In the genomic region with DNA sequence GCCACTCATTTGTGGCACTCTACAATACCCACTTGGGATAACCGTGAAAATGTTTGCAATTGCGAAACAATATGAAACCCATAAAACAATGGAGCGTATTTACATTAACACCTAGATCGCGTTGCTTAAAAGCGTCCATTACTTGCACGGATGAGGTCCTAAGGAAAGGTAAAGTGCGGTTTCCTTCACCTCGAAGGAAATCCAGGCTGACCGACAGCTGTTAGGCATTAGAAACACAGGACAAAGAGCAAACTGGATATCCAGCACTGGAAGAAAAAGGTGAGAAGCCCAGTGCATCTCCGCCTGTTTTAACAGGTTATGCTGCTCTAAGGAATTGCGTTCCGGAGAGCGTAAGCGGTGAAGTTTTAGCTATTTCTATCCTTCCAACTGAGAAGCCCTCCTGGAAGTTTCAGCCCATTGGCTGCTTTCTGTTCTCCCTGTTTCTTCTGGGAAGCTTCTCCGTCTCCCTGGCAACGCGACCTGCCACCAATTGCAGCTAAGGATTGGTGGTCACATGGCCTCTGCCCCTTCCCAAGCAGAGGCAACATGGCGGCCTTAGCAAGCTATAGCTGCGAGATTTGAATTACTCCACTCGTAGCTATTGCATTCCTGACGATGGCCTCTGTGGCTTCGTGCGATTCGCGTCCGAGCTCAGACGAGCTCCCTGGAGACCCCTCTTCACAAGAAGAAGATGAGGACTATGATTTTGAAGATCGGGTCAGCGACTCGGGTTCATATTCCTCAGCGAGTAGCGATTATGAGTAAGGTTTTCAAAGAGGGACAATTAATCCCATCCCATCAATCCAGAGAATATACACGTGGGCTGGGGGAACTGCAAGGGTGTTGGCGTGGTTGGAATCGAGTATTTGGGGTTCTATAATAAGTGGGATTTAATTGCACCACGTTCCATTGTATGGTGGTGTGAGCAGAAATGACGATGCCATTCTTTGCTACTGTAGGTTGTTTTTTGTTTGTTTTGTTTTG, we compare ENCODE assay signal across 8 cellular contexts. TPM values are rescaled to one million over a fixed set of nuclear protein-coding genes. Genes with fewer than 3 reads are reported as not detected.
DNase-seq lines count a peak whose midpoint lies in the region; ATAC-seq and TF ChIP-seq lines count a peak whose summit lies in the region.

Gene INTU (plus strand): TSS at position 538 of the 984 bp plus-strand sequence. CDS start 78 bp downstream, at position 616.

- H3K36me3 ChIP-seq in RWPE2 (ENCODE audit: low read depth) (no peaks in the 10 kb centered on the region), iPS DF 6.9 (ENCODE audit: control insufficient read depth, insufficient read depth, low read length) (no peaks in the 10 kb centered on the region)

- ATAC-seq in GM21825 (IDR thresholded peaks at IDR 0.05; ENCODE audit: unreplicated experiment) = peak; percentile 99
- peak; percentile 99 for ATAC-seq in RWPE2 (ENCODE audit: low read depth)

- intact Hi-C loops in MCF 10A (cut with micrococcal nuclease) = loop anchor here (5.0 kb wide), 1 partner anchor 65 kb away; no protein-coding TSS in a partner anchor

- WGBS in iPS DF 6.9 (ENCODE audit: insufficient coverage, insufficient read length) = no CpG with 5 or more reads among the region's 38 CpGs

- H3K4me3 Mint-ChIP-seq in MCF 10A (ENCODE audit: unreplicated experiment) = peak within 1 kb of the TSS; percentile 96

- no peaks in the 10 kb centered on the region for H3K27me3 Mint-ChIP-seq in MCF 10A (ENCODE audit: insufficient read depth, unreplicated experiment)

- DNase-seq in ELF-1 (ENCODE audit: low read depth, low spot score) = peak; percentile 97
- DNase-seq in RWPE2 (ENCODE audit: low spot score) = peak; percentile 96
- peak; percentile 97 for DNase-seq in MCF 10A (ENCODE audit: unreplicated experiment)
- DNase-seq in iPS DF 6.9 (ENCODE audit: low read depth, low spot score) = peak; percentile 71
- DNase-seq in putamen (ENCODE audit: low spot score) = peak; percentile 96
- DNase-seq in activated effector memory CD4-positive, alpha-beta T cell treated with Interleukin-2 at 50 U/mL for 16 hours = no peak

- H3K9me3 ChIP-seq in RWPE2 (ENCODE audit: severe bottlenecking) = no peaks in the 10 kb centered on the region
- no peaks in the 10 kb centered on the region for H3K9me3 ChIP-seq in iPS DF 6.9 (ENCODE audit: control insufficient read depth, insufficient read depth, low read length)

- POLR2A ChIA-PET in MCF 10A (lab: Yijun Ruan, JAX) = interaction anchor here (0.8 to 4.4 kb wide), 20 partner anchors 10 to 333 kb away, joined by 3 to 39 read pairs (median 8); partner anchors contain the start of genes ABHD18, HSPA4L and MFSD8

- H3K4me3 ChIP-seq in RWPE2 (ENCODE audit: severe bottlenecking) (peak within 1 kb of the TSS; percentile 49), iPS DF 6.9 (ENCODE audit: low read length) (peak within 1 kb of the TSS; percentile 95)

- H3K27ac Mint-ChIP-seq in MCF 10A (ENCODE audit: low read depth, unreplicated experiment) = peak within 1 kb of the TSS; percentile 97

- TF ChIP-seq CTCF in RWPE2 (IDR thresholded peaks at IDR 0.05; ENCODE audit: poor library complexity, severe bottlenecking) (no peak), MCF 10A (IDR thresholded peaks at IDR 0.05; ENCODE audit: unreplicated experiment) (no peak)

- H3K9me3 Mint-ChIP-seq in MCF 10A (ENCODE audit: unreplicated experiment) = no peaks in the 10 kb centered on the region

- H3K4me1 Mint-ChIP-seq in MCF 10A (ENCODE audit: insufficient read depth, unreplicated experiment) = peaks cover 7% of the 10 kb centered on the region

- no peak for TF ChIP-seq EP300 in Ishikawa (IDR thresholded peaks at IDR 0.05; ENCODE audit: borderline replicate concordance)

- CTCF ChIA-PET in MCF 10A (lab: Yijun Ruan, JAX) = interaction anchor here (0.6 to 2.0 kb wide), 6 partner anchors 10 to 1636 kb away, joined by 3 to 10 read pairs (median 4); no protein-coding TSS in a partner anchor

- peak within 1 kb of the TSS; percentile 16 for H3K27ac ChIP-seq in RWPE2 (ENCODE audit: poor library complexity, severe bottlenecking)
- H3K27ac ChIP-seq in iPS DF 6.9 (ENCODE audit: low read length) = no peak within 1 kb of the TSS

- H3K27me3 ChIP-seq in RWPE2 (ENCODE audit: insufficient read depth, poor library complexity, severe bottlenecking) = no peaks in the 10 kb centered on the region
- no peaks in the 10 kb centered on the region for H3K27me3 ChIP-seq in iPS DF 6.9 (ENCODE audit: control insufficient read depth, insufficient read depth, low read length)

- BruUV-seq in MCF 10A (replicated peaks; lab: Mats Ljungman, UMichigan) = no TSS peak

- peaks cover 8% of the 10 kb centered on the region for H3K36me3 Mint-ChIP-seq in MCF 10A (ENCODE audit: insufficient read depth, unreplicated experiment)

- peaks cover 11% of the 10 kb centered on the region for H3K4me1 ChIP-seq in RWPE2 (ENCODE audit: insufficient read depth, poor library complexity, severe bottlenecking)
- H3K4me1 ChIP-seq in iPS DF 6.9 (ENCODE audit: control insufficient read depth, insufficient read depth, low read length) = no peaks in the 10 kb centered on the region

- TF ChIP-seq RAD21 in Ishikawa (IDR thresholded peaks at IDR 0.05; ENCODE audit: low read depth) = no peak

TF ChIP-seq in Ishikawa, 13 proteins besides CTCF, POLR2A, EP300 and RAD21:
- TF ChIP-seq EGR1 (IDR thresholded peaks at IDR 0.05) (no peak), TCF12 (IDR thresholded peaks at IDR 0.05; ENCODE audit: low read depth) (no peak), NFIC (IDR thresholded peaks at IDR 0.05) (no peak), ZBTB7A (IDR thresholded peaks at IDR 0.05; ENCODE audit: low read depth) (no peak), REST (IDR thresholded peaks at IDR 0.05; ENCODE audit: low read depth) (no peak), CEBPB (IDR thresholded peaks at IDR 0.05) (peak; percentile 80), USF1 (IDR thresholded peaks at IDR 0.05) (peak; percentile 98), FOXM1 (IDR thresholded peaks at IDR 0.05; ENCODE audit: borderline replicate concordance, low read depth) (no peak; the same call in 1 of the 2 replicates), YY1 (IDR thresholded peaks at IDR 0.05; ENCODE audit: low read depth) (peak; percentile 94), TAF1 (IDR thresholded peaks at IDR 0.05; ENCODE audit: low read depth) (peak; percentile 70)

RNA-seq across cellular contexts. Expression of gene INTU, which starts in this region (rescaled TPM):
- 5.9 and 9.2 TPM in 2 replicates for total RNA-seq in MCF 10A (2022)
